In the genomic region with DNA sequence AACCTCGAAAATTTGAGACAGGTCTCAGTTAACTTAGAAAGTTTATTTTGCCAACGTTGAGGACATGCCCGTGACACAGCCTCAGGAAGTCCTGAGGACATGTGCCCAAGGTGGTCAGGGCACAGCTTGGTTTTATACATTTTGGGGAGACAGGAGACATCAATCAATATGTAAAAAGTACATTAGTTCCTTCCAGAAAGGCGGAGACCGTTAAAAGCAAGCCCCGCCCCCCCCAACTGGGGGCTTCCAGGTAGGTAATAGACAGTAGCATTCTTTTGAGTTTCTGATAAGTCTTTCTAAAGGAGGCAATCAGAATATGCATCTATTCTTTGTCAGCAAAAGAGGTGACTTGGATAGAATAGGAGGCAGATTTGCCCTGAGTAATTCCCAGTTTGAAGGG, we compare ENCODE assay signal across 1 cellular context.
TF ChIP-seq lines count a peak whose summit lies in the region.

No MANE protein-coding gene starts in this region.

TF ChIP-seq in WTC11, 78 proteins besides CTCF, POLR2A, EP300 and RAD21 (continued from another document):
- TF ChIP-seq, protein P1, sequence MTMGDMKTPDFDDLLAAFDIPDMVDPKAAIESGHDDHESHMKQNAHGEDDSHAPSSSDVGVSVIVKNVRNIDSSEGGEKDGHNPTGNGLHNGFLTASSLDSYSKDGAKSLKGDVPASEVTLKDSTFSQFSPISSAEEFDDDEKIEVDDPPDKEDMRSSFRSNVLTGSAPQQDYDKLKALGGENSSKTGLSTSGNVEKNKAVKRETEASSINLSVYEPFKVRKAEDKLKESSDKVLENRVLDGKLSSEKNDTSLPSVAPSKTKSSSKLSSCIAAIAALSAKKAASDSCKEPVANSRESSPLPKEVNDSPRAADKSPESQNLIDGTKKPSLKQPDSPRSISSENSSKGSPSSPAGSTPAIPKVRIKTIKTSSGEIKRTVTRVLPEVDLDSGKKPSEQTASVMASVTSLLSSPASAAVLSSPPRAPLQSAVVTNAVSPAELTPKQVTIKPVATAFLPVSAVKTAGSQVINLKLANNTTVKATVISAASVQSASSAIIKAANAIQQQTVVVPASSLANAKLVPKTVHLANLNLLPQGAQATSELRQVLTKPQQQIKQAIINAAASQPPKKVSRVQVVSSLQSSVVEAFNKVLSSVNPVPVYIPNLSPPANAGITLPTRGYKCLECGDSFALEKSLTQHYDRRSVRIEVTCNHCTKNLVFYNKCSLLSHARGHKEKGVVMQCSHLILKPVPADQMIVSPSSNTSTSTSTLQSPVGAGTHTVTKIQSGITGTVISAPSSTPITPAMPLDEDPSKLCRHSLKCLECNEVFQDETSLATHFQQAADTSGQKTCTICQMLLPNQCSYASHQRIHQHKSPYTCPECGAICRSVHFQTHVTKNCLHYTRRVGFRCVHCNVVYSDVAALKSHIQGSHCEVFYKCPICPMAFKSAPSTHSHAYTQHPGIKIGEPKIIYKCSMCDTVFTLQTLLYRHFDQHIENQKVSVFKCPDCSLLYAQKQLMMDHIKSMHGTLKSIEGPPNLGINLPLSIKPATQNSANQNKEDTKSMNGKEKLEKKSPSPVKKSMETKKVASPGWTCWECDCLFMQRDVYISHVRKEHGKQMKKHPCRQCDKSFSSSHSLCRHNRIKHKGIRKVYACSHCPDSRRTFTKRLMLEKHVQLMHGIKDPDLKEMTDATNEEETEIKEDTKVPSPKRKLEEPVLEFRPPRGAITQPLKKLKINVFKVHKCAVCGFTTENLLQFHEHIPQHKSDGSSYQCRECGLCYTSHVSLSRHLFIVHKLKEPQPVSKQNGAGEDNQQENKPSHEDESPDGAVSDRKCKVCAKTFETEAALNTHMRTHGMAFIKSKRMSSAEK (CRISPR knock-in tag; IDR thresholded peaks at IDR 0.05; ENCODE audit: borderline replicate concordance) = no peak
- TF ChIP-seq SP1 (CRISPR knock-in tag; conservative IDR thresholded peaks at IDR 0.05) = no peak
- no peak for TF ChIP-seq ATF3 (CRISPR knock-in tag; conservative IDR thresholded peaks at IDR 0.05)
- no peak for TF ChIP-seq JAZF1 (CRISPR knock-in tag; IDR thresholded peaks at IDR 0.05)
- TF ChIP-seq, protein P2, sequence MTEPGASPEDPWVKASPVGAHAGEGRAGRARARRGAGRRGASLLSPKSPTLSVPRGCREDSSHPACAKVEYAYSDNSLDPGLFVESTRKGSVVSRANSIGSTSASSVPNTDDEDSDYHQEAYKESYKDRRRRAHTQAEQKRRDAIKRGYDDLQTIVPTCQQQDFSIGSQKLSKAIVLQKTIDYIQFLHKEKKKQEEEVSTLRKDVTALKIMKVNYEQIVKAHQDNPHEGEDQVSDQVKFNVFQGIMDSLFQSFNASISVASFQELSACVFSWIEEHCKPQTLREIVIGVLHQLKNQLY (CRISPR knock-in tag; IDR thresholded peaks at IDR 0.05) = no peak
- no peak for TF ChIP-seq AR (CRISPR knock-in tag; IDR thresholded peaks at IDR 0.05)
- no peak for TF ChIP-seq JUN (CRISPR knock-in tag; IDR thresholded peaks at IDR 0.05)
TF ChIP-seq in WTC11: peak in this region for 0.
